Comparison of ENCODE assay signal across 19 cellular contexts in the genomic region with DNA sequence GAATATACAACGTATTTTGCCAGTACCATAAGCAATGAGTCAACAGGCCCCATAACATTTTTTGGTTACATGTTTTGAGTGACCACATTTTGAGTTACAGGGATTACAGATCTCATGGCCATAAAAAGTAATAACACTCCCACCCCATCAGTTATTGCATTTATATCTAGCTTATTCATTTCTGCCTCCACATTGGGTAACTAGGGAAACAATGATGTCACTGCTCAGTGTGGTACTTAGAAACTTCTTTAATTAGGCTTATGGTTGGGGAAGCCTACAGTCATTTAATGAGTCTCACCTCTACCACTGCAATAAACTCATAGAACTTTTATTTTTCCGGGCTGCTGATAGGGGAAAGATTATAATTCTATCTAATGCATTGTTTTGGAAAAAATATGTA. TPM values are rescaled to one million over a fixed set of nuclear protein-coding genes. Genes with fewer than 3 reads are reported as not detected.
DNase-seq lines count a peak whose midpoint lies in the region; ATAC-seq, FAIRE-seq and TF ChIP-seq lines count a peak whose summit lies in the region.
"Had no signal": no experiment of that assay in that cellular context is flagged by ENCODE, and none has a peak within 500 bp of the region (broad histone marks: within the 10 kb centered on the region; RNA-seq: fewer than 3 reads in every experiment).

No MANE protein-coding gene starts in this region.

- H4K20me1 ChIP-seq in astrocyte (ENCODE audit: insufficient read depth, low read length): no peaks in the 10 kb centered on the region

- TF ChIP-seq CTCF in AG04449 (IDR thresholded peaks at IDR 0.05; ENCODE audit: insufficient read depth, low read length, missing control alignments): no peak
- TF ChIP-seq CTCF in GM10248 (IDR thresholded peaks at IDR 0.05; ENCODE audit: control extremely low read depth, extremely low read depth, low read depth, missing control alignments): no peak
- no peak for TF ChIP-seq CTCF in astrocyte (IDR thresholded peaks at IDR 0.05; ENCODE audit: insufficient read depth, low read depth, low read length)
- no peak for TF ChIP-seq CTCF in stomach (IDR thresholded peaks at IDR 0.05)
- no peak for TF ChIP-seq CTCF in gastrocnemius medialis (IDR thresholded peaks at IDR 0.05 in 4 of 5, conservative IDR thresholded peaks at IDR 0.05 in 1 of 5)

- peak; percentile 44 for DNase-seq in AG04449 (ENCODE audit: low read depth, low spot score)
- peak; percentile 14 for DNase-seq in GM10248 (ENCODE audit: extremely low spot score)
- peak; percentile 35 for DNase-seq in astrocyte (ENCODE audit: low read depth)
- DNase-seq in DMS79 (lab: John Stamatoyannopoulos, UW): no peak
- no peak for DNase-seq in stomach
- DNase-seq in gastrocnemius medialis: no peak
- DNase-seq: activated naive CD4-positive, alpha-beta T cell treated with anti-CD3 and anti-CD28 coated beads for 36 hours; BE2C; DMS53; glutamatergic neuron; mucosa of descending colon; NCI-H748 treated with DMSO at 0.1 percent for 48 hours; RPMI8226; stimulated activated CD8-positive, alpha-beta memory T cell treated with anti-CD3 and anti-CD28 coated beads, Interleukin-4, amount 100 ng/mL, for 48 hours; upper lobe of right lung had no signal

- H3K9me3 Mint-ChIP-seq in astrocyte (ENCODE audit: unreplicated experiment): peaks cover 36% of the 10 kb centered on the region

- WGBS in stomach, 5 donors: 75 to 92% (median 84%) methylated on average over 2 of the region's 2 CpGs

- H3K9me3 ChIP-seq in astrocyte (ENCODE audit: insufficient read depth, low read depth, low read length) (no peaks in the 10 kb centered on the region), stomach (peaks cover 0 to 19% (median 4%) of the 10 kb centered on the region in 4 donors), gastrocnemius medialis (no peaks in the 10 kb centered on the region)
- H3K9me3 ChIP-seq: BE2C, mucosa of descending colon, prostate gland, upper lobe of right lung had no signal

- no peak for TF ChIP-seq EP300 in stomach (IDR thresholded peaks at IDR 0.05)

- in situ Hi-C loops in gastrocnemius medialis (cut with MboI; ENCODE audit: low sequenced_read_pairs in 4 of 4): no loop called here

- no peak for FAIRE-seq in astrocyte (lab: Jason Lieb, UNC)

- H3K27me3 ChIP-seq in astrocyte (ENCODE audit: insufficient read depth, low read length) (no peaks in the 10 kb centered on the region), stomach (no peaks in the 10 kb centered on the region), gastrocnemius medialis (no peaks in the 10 kb centered on the region)
- H3K27me3 ChIP-seq: BE2C, upper lobe of right lung had no signal

- H3K4me1 Mint-ChIP-seq in astrocyte (ENCODE audit: low read depth, unreplicated experiment): peaks cover 5% of the 10 kb centered on the region

- H3K4me2 ChIP-seq in astrocyte (ENCODE audit: low read length): no peak overlapping the region
- H3K4me2 ChIP-seq: KMS-11 had no signal

- no peak for TF ChIP-seq POLR2A in stomach (IDR thresholded peaks at IDR 0.05)
- TF ChIP-seq POLR2A in gastrocnemius medialis (IDR thresholded peaks at IDR 0.05): no peak

- no peak overlapping the region for H3K27ac Mint-ChIP-seq in astrocyte (ENCODE audit: unreplicated experiment)
- H3K27ac Mint-ChIP-seq: activated naive CD4-positive, alpha-beta T cell treated with anti-CD3 and anti-CD28 coated beads for 36 hours had no signal

- H3K4me3 Mint-ChIP-seq in astrocyte (ENCODE audit: unreplicated experiment): no peak overlapping the region
- H3K4me3 Mint-ChIP-seq: activated naive CD4-positive, alpha-beta T cell treated with anti-CD3 and anti-CD28 coated beads for 36 hours had no signal

- intact Hi-C loops in stomach (cut with DNase I; ENCODE audit: low total_unique reads): no loop called here
- intact Hi-C loops in gastrocnemius medialis (cut with DNase I; ENCODE audit: low total_unique reads): no loop called here

- H3K27ac ChIP-seq in astrocyte (ENCODE audit: low read depth, low read length) (no peak overlapping the region), stomach (no peak overlapping the region), gastrocnemius medialis (no peak overlapping the region)
- H3K27ac ChIP-seq: KMS-11, prostate gland, upper lobe of right lung had no signal

- H3K9ac ChIP-seq in astrocyte (ENCODE audit: low read length): no peak overlapping the region
- H3K9ac ChIP-seq: KMS-11 had no signal

- peak; percentile 53 for ATAC-seq in HG02798 (IDR thresholded peaks at IDR 0.05; ENCODE audit: poor library complexity, unreplicated experiment)
- no peak for ATAC-seq in HG03354 (IDR thresholded peaks at IDR 0.05; ENCODE audit: poor library complexity, severe bottlenecking, unreplicated experiment)
- no peak for ATAC-seq in gastrocnemius medialis
- ATAC-seq: mucosa of descending colon, upper lobe of right lung had no signal

- no peak overlapping the region for H3K4me3 ChIP-seq in AG04449 (ENCODE audit: low read depth, low read length)
- no peak overlapping the region for H3K4me3 ChIP-seq in astrocyte (ENCODE audit: insufficient read depth, low read depth, low read length)
- no peak overlapping the region for H3K4me3 ChIP-seq in stomach
- no peak overlapping the region for H3K4me3 ChIP-seq in gastrocnemius medialis
- H3K4me3 ChIP-seq: mucosa of descending colon, prostate gland, upper lobe of right lung had no signal

- H2AFZ ChIP-seq in astrocyte (ENCODE audit: low read depth, low read length): no peak overlapping the region

- H3K79me2 ChIP-seq in astrocyte (ENCODE audit: insufficient read depth, low read length): no peaks in the 10 kb centered on the region

- H3K36me3 ChIP-seq in astrocyte (ENCODE audit: insufficient read depth, low read length): no peaks in the 10 kb centered on the region
- no peaks in the 10 kb centered on the region for H3K36me3 ChIP-seq in stomach
- no peaks in the 10 kb centered on the region for H3K36me3 ChIP-seq in gastrocnemius medialis
- H3K36me3 ChIP-seq: BE2C, prostate gland, upper lobe of right lung had no signal

- H3K36me3 Mint-ChIP-seq in astrocyte (ENCODE audit: low read depth, unreplicated experiment): peaks cover 9% of the 10 kb centered on the region

- H3K4me1 ChIP-seq in astrocyte (ENCODE audit: insufficient read depth, low read length) (no peaks in the 10 kb centered on the region), stomach (no peaks in the 10 kb centered on the region), gastrocnemius medialis (no peaks in the 10 kb centered on the region)
- H3K4me1 ChIP-seq: BE2C, prostate gland, upper lobe of right lung had no signal

- CTCF ChIA-PET in AG04449 (lab: Yijun Ruan, JAX): no interaction called here
- CTCF ChIA-PET in GM10248 (lab: Yijun Ruan, JAX): interaction anchor here (0.8 to 1.6 kb wide), 4 partner anchors 11 to 76 kb away, joined by 3 to 5 read pairs (median 3); no protein-coding TSS in a partner anchor

- POLR2A ChIA-PET in AG04449 (lab: Yijun Ruan, JAX): interaction anchor here (0.8 kb wide), 1 partner anchor 129 kb away, joined by 3 read pairs; a partner anchor contains a TSS
- POLR2A ChIA-PET in GM10248 (lab: Yijun Ruan, JAX): no interaction called here

- no peaks in the 10 kb centered on the region for H3K27me3 Mint-ChIP-seq in astrocyte (ENCODE audit: low read depth, unreplicated experiment)

RNA-seq across cellular contexts. Expression of a gene that starts 39.9 kb away (rescaled TPM):
- total RNA-seq in astrocyte (83.3 and 86.6 TPM in 2 replicates), stomach (10 to 100 TPM; 21.6 to 60.8 (median 25.2) TPM), gastrocnemius medialis (10 to 100 TPM in 2 of 4 donors, 1 to 10 TPM in 2; 6.2 to 17.1 (median 10.4) TPM)
- 10 to 100 TPM; 22.2 to 44.3 (median 34.6) TPM for polyA plus RNA-seq in stomach

Comparison
In these comparisons a context has a peak if more than half of its experiments do, and no peak if none do; other contexts are left out.
1. DNase-seq: peak in AG04449 (single experiment), GM10248 (single experiment) and astrocyte (single experiment); none in DMS79 (single experiment), stomach (single experiment) and gastrocnemius medialis (0 of 2).